ENCODE assay signal across 1 cellular context in the genomic region with DNA sequence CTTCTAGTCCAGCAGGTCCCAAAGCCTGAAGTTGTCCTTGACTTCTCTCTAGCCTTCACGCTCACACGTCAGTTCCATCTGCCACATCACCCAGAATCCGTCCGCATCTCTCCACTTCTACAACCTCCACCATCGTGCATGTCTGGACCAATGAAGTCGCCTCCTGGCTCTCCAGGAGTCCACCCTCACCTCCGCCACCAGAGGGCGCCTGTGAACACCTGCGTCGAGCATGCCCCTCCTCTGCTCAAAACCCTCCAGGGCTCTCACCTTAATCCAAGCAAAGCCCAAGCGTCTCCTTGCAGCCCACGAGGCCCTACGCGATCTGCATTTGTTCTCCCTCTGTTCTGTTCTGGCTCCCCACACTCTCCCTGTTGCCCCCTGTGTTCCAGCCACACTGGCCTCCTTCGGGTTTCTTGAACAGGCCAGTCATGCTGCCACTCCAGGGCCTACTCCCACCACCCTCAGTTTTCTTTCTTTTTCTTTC.
TF ChIP-seq lines count a peak whose summit lies in the region.

No MANE protein-coding gene starts in this region.

TF ChIP-seq in K562, 482 proteins besides CTCF, POLR2A, EP300 and RAD21 (continued from another document and continues in another):
- TF ChIP-seq, protein P1, sequence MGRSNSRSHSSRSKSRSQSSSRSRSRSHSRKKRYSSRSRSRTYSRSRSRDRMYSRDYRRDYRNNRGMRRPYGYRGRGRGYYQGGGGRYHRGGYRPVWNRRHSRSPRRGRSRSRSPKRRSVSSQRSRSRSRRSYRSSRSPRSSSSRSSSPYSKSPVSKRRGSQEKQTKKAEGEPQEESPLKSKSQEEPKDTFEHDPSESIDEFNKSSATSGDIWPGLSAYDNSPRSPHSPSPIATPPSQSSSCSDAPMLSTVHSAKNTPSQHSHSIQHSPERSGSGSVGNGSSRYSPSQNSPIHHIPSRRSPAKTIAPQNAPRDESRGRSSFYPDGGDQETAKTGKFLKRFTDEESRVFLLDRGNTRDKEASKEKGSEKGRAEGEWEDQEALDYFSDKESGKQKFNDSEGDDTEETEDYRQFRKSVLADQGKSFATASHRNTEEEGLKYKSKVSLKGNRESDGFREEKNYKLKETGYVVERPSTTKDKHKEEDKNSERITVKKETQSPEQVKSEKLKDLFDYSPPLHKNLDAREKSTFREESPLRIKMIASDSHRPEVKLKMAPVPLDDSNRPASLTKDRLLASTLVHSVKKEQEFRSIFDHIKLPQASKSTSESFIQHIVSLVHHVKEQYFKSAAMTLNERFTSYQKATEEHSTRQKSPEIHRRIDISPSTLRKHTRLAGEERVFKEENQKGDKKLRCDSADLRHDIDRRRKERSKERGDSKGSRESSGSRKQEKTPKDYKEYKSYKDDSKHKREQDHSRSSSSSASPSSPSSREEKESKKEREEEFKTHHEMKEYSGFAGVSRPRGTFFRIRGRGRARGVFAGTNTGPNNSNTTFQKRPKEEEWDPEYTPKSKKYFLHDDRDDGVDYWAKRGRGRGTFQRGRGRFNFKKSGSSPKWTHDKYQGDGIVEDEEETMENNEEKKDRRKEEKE (IDR thresholded peaks at IDR 0.05; ENCODE audit: borderline replicate concordance in 1 of 2, control insufficient read depth in 1 of 2, low read depth in 2 of 2, low read length in 1 of 2), result no peak
- TF ChIP-seq, protein P2, sequence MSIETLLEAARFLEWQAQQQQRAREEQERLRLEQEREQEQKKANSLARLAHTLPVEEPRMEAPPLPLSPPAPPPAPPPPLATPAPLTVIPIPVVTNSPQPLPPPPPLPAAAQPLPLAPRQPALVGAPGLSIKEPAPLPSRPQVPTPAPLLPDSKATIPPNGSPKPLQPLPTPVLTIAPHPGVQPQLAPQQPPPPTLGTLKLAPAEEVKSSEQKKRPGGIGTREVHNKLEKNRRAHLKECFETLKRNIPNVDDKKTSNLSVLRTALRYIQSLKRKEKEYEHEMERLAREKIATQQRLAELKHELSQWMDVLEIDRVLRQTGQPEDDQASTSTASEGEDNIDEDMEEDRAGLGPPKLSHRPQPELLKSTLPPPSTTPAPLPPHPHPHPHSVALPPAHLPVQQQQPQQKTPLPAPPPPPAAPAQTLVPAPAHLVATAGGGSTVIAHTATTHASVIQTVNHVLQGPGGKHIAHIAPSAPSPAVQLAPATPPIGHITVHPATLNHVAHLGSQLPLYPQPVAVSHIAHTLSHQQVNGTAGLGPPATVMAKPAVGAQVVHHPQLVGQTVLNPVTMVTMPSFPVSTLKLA (conservative IDR thresholded peaks at IDR 0.05), result peak; percentile 56 to 60; a peak in 3 of 4 replicates
- TF ChIP-seq HOXB6 (CRISPR knock-in tag; IDR thresholded peaks at IDR 0.05; ENCODE audit: borderline replicate concordance), result no peak
- TF ChIP-seq SMC3 (conservative IDR thresholded peaks at IDR 0.05; ENCODE audit: insufficient read depth, low read depth, low read length), result peak; percentile 86
- TF ChIP-seq, protein P3, sequence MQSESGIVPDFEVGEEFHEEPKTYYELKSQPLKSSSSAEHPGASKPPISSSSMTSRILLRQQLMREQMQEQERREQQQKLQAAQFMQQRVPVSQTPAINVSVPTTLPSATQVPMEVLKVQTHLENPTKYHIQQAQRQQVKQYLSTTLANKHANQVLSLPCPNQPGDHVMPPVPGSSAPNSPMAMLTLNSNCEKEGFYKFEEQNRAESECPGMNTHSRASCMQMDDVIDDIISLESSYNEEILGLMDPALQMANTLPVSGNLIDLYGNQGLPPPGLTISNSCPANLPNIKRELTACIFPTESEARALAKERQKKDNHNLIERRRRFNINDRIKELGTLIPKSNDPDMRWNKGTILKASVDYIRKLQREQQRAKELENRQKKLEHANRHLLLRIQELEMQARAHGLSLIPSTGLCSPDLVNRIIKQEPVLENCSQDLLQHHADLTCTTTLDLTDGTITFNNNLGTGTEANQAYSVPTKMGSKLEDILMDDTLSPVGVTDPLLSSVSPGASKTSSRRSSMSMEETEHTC (IDR thresholded peaks at IDR 0.05), result no peak
- TF ChIP-seq CBX3 (IDR thresholded peaks at IDR 0.05; ENCODE audit: borderline replicate concordance in 1 of 2, low read length in 2 of 2), result peak in 1 of 2 experiments; percentile 30; a peak in 1 of 3 replicates
- TF ChIP-seq, protein P4, sequence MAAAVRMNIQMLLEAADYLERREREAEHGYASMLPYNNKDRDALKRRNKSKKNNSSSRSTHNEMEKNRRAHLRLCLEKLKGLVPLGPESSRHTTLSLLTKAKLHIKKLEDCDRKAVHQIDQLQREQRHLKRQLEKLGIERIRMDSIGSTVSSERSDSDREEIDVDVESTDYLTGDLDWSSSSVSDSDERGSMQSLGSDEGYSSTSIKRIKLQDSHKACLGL (CRISPR knock-in tag; IDR thresholded peaks at IDR 0.05; ENCODE audit: borderline replicate concordance, poor library complexity, severe bottlenecking), result no peak
- no peak for TF ChIP-seq NCOA4 (IDR thresholded peaks at IDR 0.05; ENCODE audit: partially characterized antibody)
- TF ChIP-seq, protein P5, sequence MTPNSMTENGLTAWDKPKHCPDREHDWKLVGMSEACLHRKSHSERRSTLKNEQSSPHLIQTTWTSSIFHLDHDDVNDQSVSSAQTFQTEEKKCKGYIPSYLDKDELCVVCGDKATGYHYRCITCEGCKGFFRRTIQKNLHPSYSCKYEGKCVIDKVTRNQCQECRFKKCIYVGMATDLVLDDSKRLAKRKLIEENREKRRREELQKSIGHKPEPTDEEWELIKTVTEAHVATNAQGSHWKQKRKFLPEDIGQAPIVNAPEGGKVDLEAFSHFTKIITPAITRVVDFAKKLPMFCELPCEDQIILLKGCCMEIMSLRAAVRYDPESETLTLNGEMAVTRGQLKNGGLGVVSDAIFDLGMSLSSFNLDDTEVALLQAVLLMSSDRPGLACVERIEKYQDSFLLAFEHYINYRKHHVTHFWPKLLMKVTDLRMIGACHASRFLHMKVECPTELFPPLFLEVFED (CRISPR knock-in tag; conservative IDR thresholded peaks at IDR 0.05), result no peak
- TF ChIP-seq, protein P6, sequence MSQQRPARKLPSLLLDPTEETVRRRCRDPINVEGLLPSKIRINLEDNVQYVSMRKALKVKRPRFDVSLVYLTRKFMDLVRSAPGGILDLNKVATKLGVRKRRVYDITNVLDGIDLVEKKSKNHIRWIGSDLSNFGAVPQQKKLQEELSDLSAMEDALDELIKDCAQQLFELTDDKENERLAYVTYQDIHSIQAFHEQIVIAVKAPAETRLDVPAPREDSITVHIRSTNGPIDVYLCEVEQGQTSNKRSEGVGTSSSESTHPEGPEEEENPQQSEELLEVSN (IDR thresholded peaks at IDR 0.05; ENCODE audit: borderline replicate concordance in 1 of 2, extremely low read depth in 1 of 2, insufficient read depth in 1 of 2, insufficient read length in 1 of 2, low read depth in 1 of 2, low read length in 1 of 2, poor library complexity in 1 of 2, severe bottlenecking in 1 of 2), result peak; percentile 56 to 60
- peak; percentile 60; the same call in 1 of the 2 replicates for TF ChIP-seq EP400 (IDR thresholded peaks at IDR 0.05)
- no peak for TF ChIP-seq LCOR (CRISPR knock-in tag; IDR thresholded peaks at IDR 0.05)
- TF ChIP-seq PHF21A (IDR thresholded peaks at IDR 0.05; ENCODE audit: borderline replicate concordance, low read depth), result no peak; the same call in 1 of the 2 replicates
- TF ChIP-seq ZNF408 (CRISPR knock-in tag; IDR thresholded peaks at IDR 0.05; ENCODE audit: low read depth), result no peak
- TF ChIP-seq CHD2 (IDR thresholded peaks at IDR 0.05; ENCODE audit: low read depth, low read length), result no peak
- TF ChIP-seq DMBX1 (CRISPR knock-in tag; IDR thresholded peaks at IDR 0.05; ENCODE audit: borderline replicate concordance), result no peak
- TF ChIP-seq TAF15 (IDR thresholded peaks at IDR 0.05; ENCODE audit: low read depth, low read length), result no peak
- TF ChIP-seq ZNF785 (CRISPR knock-in tag; IDR thresholded peaks at IDR 0.05), result no peak
- TF ChIP-seq ELF2 (CRISPR knock-in tag; IDR thresholded peaks at IDR 0.05), result no peak
- TF ChIP-seq NR1H2 (CRISPR knock-in tag; IDR thresholded peaks at IDR 0.05), result no peak
- TF ChIP-seq, protein P7, sequence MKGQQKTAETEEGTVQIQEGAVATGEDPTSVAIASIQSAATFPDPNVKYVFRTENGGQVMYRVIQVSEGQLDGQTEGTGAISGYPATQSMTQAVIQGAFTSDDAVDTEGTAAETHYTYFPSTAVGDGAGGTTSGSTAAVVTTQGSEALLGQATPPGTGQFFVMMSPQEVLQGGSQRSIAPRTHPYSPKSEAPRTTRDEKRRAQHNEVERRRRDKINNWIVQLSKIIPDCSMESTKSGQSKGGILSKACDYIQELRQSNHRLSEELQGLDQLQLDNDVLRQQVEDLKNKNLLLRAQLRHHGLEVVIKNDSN (CRISPR knock-in tag; IDR thresholded peaks at IDR 0.05), result no peak
- TF ChIP-seq, protein P8, sequence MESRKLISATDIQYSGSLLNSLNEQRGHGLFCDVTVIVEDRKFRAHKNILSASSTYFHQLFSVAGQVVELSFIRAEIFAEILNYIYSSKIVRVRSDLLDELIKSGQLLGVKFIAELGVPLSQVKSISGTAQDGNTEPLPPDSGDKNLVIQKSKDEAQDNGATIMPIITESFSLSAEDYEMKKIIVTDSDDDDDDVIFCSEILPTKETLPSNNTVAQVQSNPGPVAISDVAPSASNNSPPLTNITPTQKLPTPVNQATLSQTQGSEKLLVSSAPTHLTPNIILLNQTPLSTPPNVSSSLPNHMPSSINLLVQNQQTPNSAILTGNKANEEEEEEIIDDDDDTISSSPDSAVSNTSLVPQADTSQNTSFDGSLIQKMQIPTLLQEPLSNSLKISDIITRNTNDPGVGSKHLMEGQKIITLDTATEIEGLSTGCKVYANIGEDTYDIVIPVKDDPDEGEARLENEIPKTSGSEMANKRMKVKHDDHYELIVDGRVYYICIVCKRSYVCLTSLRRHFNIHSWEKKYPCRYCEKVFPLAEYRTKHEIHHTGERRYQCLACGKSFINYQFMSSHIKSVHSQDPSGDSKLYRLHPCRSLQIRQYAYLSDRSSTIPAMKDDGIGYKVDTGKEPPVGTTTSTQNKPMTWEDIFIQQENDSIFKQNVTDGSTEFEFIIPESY (CRISPR knock-in tag; IDR thresholded peaks at IDR 0.05), result no peak
- TF ChIP-seq ZNF695 (CRISPR knock-in tag; IDR thresholded peaks at IDR 0.05), result no peak
- TF ChIP-seq LARP7 (IDR thresholded peaks at IDR 0.05), result no peak
- no peak for TF ChIP-seq SMARCC2 (IDR thresholded peaks at IDR 0.05; ENCODE audit: low read depth)
- peak; percentile 43 for TF ChIP-seq SUPT5H (IDR thresholded peaks at IDR 0.05)
- peak; percentile 46; the same call in 1 of the 2 replicates for TF ChIP-seq HCFC1 (IDR thresholded peaks at IDR 0.05; ENCODE audit: low read depth, low read length)
- peak in 1 of 2 experiments; percentile 43; a peak in 1 of 4 replicates for TF ChIP-seq FOXK2 (conservative IDR thresholded peaks at IDR 0.05 in 1 of 2, IDR thresholded peaks at IDR 0.05 in 1 of 2; ENCODE audit: low read depth in 2 of 2)
- TF ChIP-seq ZNF253 (CRISPR knock-in tag; conservative IDR thresholded peaks at IDR 0.05), result no peak
- no peak for TF ChIP-seq RBM34 (IDR thresholded peaks at IDR 0.05; ENCODE audit: borderline replicate concordance, insufficient read depth, low read length)
- no peak for TF ChIP-seq ARID1B (IDR thresholded peaks at IDR 0.05)
- TF ChIP-seq, protein P9, sequence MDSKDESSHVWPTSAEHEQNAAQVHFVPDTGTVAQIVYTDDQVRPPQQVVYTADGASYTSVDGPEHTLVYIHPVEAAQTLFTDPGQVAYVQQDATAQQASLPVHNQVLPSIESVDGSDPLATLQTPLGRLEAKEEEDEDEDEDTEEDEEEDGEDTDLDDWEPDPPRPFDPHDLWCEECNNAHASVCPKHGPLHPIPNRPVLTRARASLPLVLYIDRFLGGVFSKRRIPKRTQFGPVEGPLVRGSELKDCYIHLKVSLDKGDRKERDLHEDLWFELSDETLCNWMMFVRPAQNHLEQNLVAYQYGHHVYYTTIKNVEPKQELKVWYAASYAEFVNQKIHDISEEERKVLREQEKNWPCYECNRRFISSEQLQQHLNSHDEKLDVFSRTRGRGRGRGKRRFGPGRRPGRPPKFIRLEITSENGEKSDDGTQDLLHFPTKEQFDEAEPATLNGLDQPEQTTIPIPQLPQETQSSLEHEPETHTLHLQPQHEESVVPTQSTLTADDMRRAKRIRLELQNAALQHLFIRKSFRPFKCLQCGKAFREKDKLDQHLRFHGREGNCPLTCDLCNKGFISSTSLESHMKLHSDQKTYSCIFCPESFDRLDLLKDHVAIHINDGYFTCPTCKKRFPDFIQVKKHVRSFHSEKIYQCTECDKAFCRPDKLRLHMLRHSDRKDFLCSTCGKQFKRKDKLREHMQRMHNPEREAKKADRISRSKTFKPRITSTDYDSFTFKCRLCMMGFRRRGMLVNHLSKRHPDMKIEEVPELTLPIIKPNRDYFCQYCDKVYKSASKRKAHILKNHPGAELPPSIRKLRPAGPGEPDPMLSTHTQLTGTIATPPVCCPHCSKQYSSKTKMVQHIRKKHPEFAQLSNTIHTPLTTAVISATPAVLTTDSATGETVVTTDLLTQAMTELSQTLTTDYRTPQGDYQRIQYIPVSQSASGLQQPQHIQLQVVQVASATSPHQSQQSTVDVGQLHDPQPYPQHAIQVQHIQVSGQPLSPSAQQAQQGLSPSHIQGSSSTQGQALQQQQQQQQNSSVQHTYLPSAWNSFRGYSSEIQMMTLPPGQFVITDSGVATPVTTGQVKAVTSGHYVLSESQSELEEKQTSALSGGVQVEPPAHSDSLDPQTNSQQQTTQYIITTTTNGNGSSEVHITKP (IDR thresholded peaks at IDR 0.05; ENCODE audit: partially characterized antibody), result no peak
- TF ChIP-seq, protein P10, sequence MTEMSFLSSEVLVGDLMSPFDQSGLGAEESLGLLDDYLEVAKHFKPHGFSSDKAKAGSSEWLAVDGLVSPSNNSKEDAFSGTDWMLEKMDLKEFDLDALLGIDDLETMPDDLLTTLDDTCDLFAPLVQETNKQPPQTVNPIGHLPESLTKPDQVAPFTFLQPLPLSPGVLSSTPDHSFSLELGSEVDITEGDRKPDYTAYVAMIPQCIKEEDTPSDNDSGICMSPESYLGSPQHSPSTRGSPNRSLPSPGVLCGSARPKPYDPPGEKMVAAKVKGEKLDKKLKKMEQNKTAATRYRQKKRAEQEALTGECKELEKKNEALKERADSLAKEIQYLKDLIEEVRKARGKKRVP (CRISPR knock-in tag; IDR thresholded peaks at IDR 0.05), result no peak
- TF ChIP-seq MAZ (CRISPR knock-in tag; conservative IDR thresholded peaks at IDR 0.05 in 1 of 2, IDR thresholded peaks at IDR 0.05 in 1 of 2), result peak; percentile 67 to 80; a peak in 3 of 4 replicates
- TF ChIP-seq ZNF445 (CRISPR knock-in tag; IDR thresholded peaks at IDR 0.05; ENCODE audit: low read depth), result no peak
- TF ChIP-seq RCOR1 (IDR thresholded peaks at IDR 0.05; ENCODE audit: borderline replicate concordance in 1 of 2, low read depth in 2 of 2, low read length in 2 of 2), result peak; percentile 34 to 92; a peak in 3 of 4 replicates
- TF ChIP-seq NELFE (IDR thresholded peaks at IDR 0.05; ENCODE audit: insufficient read depth, insufficient read length), result no peak
- no peak for TF ChIP-seq LEF1 (IDR thresholded peaks at IDR 0.05)
- TF ChIP-seq POLR2AphosphoS2 (IDR thresholded peaks at IDR 0.05; ENCODE audit: low read length), result no peak
- TF ChIP-seq TBP (optimal IDR thresholded peaks at IDR 0.05; ENCODE audit: low read depth, low read length), result peak; percentile 28
- TF ChIP-seq, protein P11, sequence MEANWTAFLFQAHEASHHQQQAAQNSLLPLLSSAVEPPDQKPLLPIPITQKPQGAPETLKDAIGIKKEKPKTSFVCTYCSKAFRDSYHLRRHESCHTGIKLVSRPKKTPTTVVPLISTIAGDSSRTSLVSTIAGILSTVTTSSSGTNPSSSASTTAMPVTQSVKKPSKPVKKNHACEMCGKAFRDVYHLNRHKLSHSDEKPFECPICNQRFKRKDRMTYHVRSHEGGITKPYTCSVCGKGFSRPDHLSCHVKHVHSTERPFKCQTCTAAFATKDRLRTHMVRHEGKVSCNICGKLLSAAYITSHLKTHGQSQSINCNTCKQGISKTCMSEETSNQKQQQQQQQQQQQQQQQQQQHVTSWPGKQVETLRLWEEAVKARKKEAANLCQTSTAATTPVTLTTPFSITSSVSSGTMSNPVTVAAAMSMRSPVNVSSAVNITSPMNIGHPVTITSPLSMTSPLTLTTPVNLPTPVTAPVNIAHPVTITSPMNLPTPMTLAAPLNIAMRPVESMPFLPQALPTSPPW (CRISPR knock-in tag; IDR thresholded peaks at IDR 0.05), result peak; percentile 83
- TF ChIP-seq ZBTB8A (IDR thresholded peaks at IDR 0.05; ENCODE audit: partially characterized antibody), result no peak
- TF ChIP-seq MCM5 (IDR thresholded peaks at IDR 0.05; ENCODE audit: low read depth), result no peak
